ENCODE assay signal across 1 cellular context in the genomic region with DNA sequence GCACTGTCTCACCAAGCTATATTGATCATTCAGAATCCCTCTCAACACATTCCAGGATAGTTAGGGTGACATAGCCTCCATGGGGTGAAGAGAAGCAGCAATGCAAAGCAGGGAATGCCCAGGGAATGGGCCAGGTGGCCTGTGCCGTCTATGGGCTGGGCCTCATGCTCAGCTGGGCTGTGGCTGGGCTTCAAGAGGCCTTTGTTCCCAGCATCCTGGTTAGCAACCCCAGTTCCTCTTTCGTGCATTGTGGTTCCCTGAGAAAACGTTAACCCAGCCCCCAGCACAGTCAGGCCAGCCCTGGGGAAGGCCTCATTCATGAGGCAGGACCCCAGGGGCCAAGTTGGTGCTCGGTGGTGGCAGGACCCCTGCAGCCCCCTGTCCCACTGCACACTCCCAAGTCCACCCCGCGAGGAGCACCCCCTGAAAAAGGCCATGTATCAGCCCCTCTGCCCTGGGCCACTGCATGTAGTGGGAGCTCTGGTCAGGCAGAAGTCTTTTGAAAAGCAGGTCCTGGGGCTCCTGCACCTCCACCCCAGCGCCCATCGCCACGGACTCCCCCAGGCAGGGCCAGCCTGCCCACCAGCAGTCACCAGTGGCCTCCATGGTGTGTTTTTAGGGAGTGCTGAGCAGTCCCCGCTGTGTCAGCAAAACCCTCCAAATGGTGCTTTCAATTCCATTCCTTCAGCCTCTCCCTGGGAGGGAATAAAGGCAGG.
TF ChIP-seq lines count a peak whose summit lies in the region.

No MANE protein-coding gene starts in this region.

TF ChIP-seq in K562, 482 proteins besides CTCF, POLR2A, EP300 and RAD21 (continued from another document and continues in another):
- TF ChIP-seq, protein P1, sequence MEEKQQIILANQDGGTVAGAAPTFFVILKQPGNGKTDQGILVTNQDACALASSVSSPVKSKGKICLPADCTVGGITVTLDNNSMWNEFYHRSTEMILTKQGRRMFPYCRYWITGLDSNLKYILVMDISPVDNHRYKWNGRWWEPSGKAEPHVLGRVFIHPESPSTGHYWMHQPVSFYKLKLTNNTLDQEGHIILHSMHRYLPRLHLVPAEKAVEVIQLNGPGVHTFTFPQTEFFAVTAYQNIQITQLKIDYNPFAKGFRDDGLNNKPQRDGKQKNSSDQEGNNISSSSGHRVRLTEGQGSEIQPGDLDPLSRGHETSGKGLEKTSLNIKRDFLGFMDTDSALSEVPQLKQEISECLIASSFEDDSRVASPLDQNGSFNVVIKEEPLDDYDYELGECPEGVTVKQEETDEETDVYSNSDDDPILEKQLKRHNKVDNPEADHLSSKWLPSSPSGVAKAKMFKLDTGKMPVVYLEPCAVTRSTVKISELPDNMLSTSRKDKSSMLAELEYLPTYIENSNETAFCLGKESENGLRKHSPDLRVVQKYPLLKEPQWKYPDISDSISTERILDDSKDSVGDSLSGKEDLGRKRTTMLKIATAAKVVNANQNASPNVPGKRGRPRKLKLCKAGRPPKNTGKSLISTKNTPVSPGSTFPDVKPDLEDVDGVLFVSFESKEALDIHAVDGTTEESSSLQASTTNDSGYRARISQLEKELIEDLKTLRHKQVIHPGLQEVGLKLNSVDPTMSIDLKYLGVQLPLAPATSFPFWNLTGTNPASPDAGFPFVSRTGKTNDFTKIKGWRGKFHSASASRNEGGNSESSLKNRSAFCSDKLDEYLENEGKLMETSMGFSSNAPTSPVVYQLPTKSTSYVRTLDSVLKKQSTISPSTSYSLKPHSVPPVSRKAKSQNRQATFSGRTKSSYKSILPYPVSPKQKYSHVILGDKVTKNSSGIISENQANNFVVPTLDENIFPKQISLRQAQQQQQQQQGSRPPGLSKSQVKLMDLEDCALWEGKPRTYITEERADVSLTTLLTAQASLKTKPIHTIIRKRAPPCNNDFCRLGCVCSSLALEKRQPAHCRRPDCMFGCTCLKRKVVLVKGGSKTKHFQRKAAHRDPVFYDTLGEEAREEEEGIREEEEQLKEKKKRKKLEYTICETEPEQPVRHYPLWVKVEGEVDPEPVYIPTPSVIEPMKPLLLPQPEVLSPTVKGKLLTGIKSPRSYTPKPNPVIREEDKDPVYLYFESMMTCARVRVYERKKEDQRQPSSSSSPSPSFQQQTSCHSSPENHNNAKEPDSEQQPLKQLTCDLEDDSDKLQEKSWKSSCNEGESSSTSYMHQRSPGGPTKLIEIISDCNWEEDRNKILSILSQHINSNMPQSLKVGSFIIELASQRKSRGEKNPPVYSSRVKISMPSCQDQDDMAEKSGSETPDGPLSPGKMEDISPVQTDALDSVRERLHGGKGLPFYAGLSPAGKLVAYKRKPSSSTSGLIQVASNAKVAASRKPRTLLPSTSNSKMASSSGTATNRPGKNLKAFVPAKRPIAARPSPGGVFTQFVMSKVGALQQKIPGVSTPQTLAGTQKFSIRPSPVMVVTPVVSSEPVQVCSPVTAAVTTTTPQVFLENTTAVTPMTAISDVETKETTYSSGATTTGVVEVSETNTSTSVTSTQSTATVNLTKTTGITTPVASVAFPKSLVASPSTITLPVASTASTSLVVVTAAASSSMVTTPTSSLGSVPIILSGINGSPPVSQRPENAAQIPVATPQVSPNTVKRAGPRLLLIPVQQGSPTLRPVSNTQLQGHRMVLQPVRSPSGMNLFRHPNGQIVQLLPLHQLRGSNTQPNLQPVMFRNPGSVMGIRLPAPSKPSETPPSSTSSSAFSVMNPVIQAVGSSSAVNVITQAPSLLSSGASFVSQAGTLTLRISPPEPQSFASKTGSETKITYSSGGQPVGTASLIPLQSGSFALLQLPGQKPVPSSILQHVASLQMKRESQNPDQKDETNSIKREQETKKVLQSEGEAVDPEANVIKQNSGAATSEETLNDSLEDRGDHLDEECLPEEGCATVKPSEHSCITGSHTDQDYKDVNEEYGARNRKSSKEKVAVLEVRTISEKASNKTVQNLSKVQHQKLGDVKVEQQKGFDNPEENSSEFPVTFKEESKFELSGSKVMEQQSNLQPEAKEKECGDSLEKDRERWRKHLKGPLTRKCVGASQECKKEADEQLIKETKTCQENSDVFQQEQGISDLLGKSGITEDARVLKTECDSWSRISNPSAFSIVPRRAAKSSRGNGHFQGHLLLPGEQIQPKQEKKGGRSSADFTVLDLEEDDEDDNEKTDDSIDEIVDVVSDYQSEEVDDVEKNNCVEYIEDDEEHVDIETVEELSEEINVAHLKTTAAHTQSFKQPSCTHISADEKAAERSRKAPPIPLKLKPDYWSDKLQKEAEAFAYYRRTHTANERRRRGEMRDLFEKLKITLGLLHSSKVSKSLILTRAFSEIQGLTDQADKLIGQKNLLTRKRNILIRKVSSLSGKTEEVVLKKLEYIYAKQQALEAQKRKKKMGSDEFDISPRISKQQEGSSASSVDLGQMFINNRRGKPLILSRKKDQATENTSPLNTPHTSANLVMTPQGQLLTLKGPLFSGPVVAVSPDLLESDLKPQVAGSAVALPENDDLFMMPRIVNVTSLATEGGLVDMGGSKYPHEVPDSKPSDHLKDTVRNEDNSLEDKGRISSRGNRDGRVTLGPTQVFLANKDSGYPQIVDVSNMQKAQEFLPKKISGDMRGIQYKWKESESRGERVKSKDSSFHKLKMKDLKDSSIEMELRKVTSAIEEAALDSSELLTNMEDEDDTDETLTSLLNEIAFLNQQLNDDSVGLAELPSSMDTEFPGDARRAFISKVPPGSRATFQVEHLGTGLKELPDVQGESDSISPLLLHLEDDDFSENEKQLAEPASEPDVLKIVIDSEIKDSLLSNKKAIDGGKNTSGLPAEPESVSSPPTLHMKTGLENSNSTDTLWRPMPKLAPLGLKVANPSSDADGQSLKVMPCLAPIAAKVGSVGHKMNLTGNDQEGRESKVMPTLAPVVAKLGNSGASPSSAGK (IDR thresholded peaks at IDR 0.05), result peak; percentile 48
- no peak for TF ChIP-seq GTF2F1 (IDR thresholded peaks at IDR 0.05; ENCODE audit: low read depth, low read length)
- no peak for TF ChIP-seq ZNF717 (CRISPR knock-in tag; IDR thresholded peaks at IDR 0.05)
- TF ChIP-seq, protein P2, sequence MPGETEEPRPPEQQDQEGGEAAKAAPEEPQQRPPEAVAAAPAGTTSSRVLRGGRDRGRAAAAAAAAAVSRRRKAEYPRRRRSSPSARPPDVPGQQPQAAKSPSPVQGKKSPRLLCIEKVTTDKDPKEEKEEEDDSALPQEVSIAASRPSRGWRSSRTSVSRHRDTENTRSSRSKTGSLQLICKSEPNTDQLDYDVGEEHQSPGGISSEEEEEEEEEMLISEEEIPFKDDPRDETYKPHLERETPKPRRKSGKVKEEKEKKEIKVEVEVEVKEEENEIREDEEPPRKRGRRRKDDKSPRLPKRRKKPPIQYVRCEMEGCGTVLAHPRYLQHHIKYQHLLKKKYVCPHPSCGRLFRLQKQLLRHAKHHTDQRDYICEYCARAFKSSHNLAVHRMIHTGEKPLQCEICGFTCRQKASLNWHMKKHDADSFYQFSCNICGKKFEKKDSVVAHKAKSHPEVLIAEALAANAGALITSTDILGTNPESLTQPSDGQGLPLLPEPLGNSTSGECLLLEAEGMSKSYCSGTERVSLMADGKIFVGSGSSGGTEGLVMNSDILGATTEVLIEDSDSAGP (CRISPR knock-in tag; IDR thresholded peaks at IDR 0.05), result no peak
- TF ChIP-seq CHD4 (IDR thresholded peaks at IDR 0.05; ENCODE audit: insufficient read depth, insufficient replicate concordance, low read depth, low read length, poor library complexity, severe bottlenecking), result no peak
- TF ChIP-seq ZNF324 (CRISPR knock-in tag; IDR thresholded peaks at IDR 0.05), result no peak
- 0 out of 2 replicates have a peak, but pooled peaks have one; percentile 60 for TF ChIP-seq KAT7 (CRISPR knock-in tag; IDR thresholded peaks at IDR 0.05; ENCODE audit: borderline replicate concordance)
- TF ChIP-seq FOXK2 (conservative IDR thresholded peaks at IDR 0.05 in 1 of 2, IDR thresholded peaks at IDR 0.05 in 1 of 2; ENCODE audit: low read depth in 2 of 2), result no peak
- no peak for TF ChIP-seq SMARCA5 (IDR thresholded peaks at IDR 0.05)
- TF ChIP-seq ESRRB (CRISPR knock-in tag; IDR thresholded peaks at IDR 0.05; ENCODE audit: borderline replicate concordance), result no peak
- no peak; the same call in 1 of the 2 replicates for TF ChIP-seq TEAD4 (IDR thresholded peaks at IDR 0.05; ENCODE audit: low read length)
- TF ChIP-seq TEAD4 (CRISPR knock-in tag; IDR thresholded peaks at IDR 0.05; ENCODE audit: borderline replicate concordance), result no peak
- no peak for TF ChIP-seq ZEB2 (IDR thresholded peaks at IDR 0.05)
- no peak for TF ChIP-seq ZNF668 (CRISPR knock-in tag; IDR thresholded peaks at IDR 0.05)
- TF ChIP-seq, protein P3, sequence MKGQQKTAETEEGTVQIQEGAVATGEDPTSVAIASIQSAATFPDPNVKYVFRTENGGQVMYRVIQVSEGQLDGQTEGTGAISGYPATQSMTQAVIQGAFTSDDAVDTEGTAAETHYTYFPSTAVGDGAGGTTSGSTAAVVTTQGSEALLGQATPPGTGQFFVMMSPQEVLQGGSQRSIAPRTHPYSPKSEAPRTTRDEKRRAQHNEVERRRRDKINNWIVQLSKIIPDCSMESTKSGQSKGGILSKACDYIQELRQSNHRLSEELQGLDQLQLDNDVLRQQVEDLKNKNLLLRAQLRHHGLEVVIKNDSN (CRISPR knock-in tag; IDR thresholded peaks at IDR 0.05), result no peak
- TF ChIP-seq ZBED1 (IDR thresholded peaks at IDR 0.05), result no peak
- TF ChIP-seq, protein P4, sequence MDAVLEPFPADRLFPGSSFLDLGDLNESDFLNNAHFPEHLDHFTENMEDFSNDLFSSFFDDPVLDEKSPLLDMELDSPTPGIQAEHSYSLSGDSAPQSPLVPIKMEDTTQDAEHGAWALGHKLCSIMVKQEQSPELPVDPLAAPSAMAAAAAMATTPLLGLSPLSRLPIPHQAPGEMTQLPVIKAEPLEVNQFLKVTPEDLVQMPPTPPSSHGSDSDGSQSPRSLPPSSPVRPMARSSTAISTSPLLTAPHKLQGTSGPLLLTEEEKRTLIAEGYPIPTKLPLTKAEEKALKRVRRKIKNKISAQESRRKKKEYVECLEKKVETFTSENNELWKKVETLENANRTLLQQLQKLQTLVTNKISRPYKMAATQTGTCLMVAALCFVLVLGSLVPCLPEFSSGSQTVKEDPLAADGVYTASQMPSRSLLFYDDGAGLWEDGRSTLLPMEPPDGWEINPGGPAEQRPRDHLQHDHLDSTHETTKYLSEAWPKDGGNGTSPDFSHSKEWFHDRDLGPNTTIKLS (IDR thresholded peaks at IDR 0.05; ENCODE audit: borderline replicate concordance, low read depth), result no peak
- TF ChIP-seq, protein P5, sequence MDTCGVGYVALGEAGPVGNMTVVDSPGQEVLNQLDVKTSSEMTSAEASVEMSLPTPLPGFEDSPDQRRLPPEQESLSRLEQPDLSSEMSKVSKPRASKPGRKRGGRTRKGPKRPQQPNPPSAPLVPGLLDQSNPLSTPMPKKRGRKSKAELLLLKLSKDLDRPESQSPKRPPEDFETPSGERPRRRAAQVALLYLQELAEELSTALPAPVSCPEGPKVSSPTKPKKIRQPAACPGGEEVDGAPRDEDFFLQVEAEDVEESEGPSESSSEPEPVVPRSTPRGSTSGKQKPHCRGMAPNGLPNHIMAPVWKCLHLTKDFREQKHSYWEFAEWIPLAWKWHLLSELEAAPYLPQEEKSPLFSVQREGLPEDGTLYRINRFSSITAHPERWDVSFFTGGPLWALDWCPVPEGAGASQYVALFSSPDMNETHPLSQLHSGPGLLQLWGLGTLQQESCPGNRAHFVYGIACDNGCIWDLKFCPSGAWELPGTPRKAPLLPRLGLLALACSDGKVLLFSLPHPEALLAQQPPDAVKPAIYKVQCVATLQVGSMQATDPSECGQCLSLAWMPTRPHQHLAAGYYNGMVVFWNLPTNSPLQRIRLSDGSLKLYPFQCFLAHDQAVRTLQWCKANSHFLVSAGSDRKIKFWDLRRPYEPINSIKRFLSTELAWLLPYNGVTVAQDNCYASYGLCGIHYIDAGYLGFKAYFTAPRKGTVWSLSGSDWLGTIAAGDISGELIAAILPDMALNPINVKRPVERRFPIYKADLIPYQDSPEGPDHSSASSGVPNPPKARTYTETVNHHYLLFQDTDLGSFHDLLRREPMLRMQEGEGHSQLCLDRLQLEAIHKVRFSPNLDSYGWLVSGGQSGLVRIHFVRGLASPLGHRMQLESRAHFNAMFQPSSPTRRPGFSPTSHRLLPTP (IDR thresholded peaks at IDR 0.05; ENCODE audit: borderline replicate concordance, extremely low read depth, insufficient read length), result no peak
- TF ChIP-seq SRSF1 (IDR thresholded peaks at IDR 0.05; ENCODE audit: low read depth, low read length), result no peak
- TF ChIP-seq ZC3H4 (CRISPR knock-in tag; IDR thresholded peaks at IDR 0.05; ENCODE audit: borderline replicate concordance), result no peak
- no peak for TF ChIP-seq ILF3 (IDR thresholded peaks at IDR 0.05; ENCODE audit: borderline replicate concordance)
- TF ChIP-seq TCF7L2 (IDR thresholded peaks at IDR 0.05; ENCODE audit: low read depth, low read length), result no peak
- peak; percentile 27; the same call in 1 of the 2 replicates for TF ChIP-seq ZNF12 (CRISPR knock-in tag; IDR thresholded peaks at IDR 0.05)
- TF ChIP-seq ZNF347 (CRISPR knock-in tag; IDR thresholded peaks at IDR 0.05; ENCODE audit: low read depth), result no peak
- peak; percentile 82; the same call in 1 of the 2 replicates for TF ChIP-seq HIVEP1 (CRISPR knock-in tag; IDR thresholded peaks at IDR 0.05)
- TF ChIP-seq, protein P6, sequence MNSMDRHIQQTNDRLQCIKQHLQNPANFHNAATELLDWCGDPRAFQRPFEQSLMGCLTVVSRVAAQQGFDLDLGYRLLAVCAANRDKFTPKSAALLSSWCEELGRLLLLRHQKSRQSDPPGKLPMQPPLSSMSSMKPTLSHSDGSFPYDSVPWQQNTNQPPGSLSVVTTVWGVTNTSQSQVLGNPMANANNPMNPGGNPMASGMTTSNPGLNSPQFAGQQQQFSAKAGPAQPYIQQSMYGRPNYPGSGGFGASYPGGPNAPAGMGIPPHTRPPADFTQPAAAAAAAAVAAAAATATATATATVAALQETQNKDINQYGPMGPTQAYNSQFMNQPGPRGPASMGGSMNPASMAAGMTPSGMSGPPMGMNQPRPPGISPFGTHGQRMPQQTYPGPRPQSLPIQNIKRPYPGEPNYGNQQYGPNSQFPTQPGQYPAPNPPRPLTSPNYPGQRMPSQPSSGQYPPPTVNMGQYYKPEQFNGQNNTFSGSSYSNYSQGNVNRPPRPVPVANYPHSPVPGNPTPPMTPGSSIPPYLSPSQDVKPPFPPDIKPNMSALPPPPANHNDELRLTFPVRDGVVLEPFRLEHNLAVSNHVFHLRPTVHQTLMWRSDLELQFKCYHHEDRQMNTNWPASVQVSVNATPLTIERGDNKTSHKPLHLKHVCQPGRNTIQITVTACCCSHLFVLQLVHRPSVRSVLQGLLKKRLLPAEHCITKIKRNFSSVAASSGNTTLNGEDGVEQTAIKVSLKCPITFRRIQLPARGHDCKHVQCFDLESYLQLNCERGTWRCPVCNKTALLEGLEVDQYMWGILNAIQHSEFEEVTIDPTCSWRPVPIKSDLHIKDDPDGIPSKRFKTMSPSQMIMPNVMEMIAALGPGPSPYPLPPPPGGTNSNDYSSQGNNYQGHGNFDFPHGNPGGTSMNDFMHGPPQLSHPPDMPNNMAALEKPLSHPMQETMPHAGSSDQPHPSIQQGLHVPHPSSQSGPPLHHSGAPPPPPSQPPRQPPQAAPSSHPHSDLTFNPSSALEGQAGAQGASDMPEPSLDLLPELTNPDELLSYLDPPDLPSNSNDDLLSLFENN (IDR thresholded peaks at IDR 0.05; ENCODE audit: low read depth in 2 of 2, low read length in 2 of 2), result no peak
- TF ChIP-seq PHF20 (IDR thresholded peaks at IDR 0.05; ENCODE audit: partially characterized antibody), result no peak
